18 cellular contexts compared by ENCODE assay signal in genomic region chr20:44916586-44916985, GRCh38.
"Had no signal": no experiment of that assay in that cellular context is flagged by ENCODE, and none has a peak within 500 bp of the region (broad histone marks: within the 10 kb centered on the region; RNA-seq: fewer than 3 reads in every experiment).

No MANE protein-coding gene starts in this region.

- H3K27ac ChIP-seq: esophagus squamous epithelium, gastroesophageal sphincter, neutrophil, right atrium auricular region had no signal

- H3K27me3 ChIP-seq: esophagus squamous epithelium, gastroesophageal sphincter, neutrophil, right atrium auricular region had no signal

- H3K9me3 ChIP-seq: esophagus squamous epithelium, gastroesophageal sphincter, neutrophil, right atrium auricular region had no signal

- H3K4me2 ChIP-seq: smooth muscle cell had no signal

- FAIRE-seq: colon, kidney, urothelium cell line had no signal

- H3K36me3 ChIP-seq: right atrium auricular region had no signal

- H3K4me3 ChIP-seq: esophagus squamous epithelium, gastroesophageal sphincter, lung, right atrium auricular region, smooth muscle cell had no signal

- H3K4me1 ChIP-seq: esophagus squamous epithelium, gastroesophageal sphincter, right atrium auricular region had no signal

- DNase-seq: effector memory CD8-positive, alpha-beta T cell; esophagus squamous epithelium; foreskin fibroblast; glutamatergic neuron; kidney; left cardiac atrium; left ventricle myocardium superior; mesendoderm; naive B cell; stimulated activated CD4-positive, alpha-beta T cell treated with anti-CD3 and anti-CD28 coated beads, Interleukin-2, amount 100 ng/mL, for 48 hours; stimulated activated naive CD4-positive, alpha-beta T cell treated with Interleukin-2 at 50 U/mL for 16 hours had no signal

- ATAC-seq: effector memory CD8-positive, alpha-beta T cell; gastroesophageal sphincter; left cardiac atrium; left ventricle myocardium superior had no signal
